ENCODE assay signal across 29 cellular contexts in the genomic region with DNA sequence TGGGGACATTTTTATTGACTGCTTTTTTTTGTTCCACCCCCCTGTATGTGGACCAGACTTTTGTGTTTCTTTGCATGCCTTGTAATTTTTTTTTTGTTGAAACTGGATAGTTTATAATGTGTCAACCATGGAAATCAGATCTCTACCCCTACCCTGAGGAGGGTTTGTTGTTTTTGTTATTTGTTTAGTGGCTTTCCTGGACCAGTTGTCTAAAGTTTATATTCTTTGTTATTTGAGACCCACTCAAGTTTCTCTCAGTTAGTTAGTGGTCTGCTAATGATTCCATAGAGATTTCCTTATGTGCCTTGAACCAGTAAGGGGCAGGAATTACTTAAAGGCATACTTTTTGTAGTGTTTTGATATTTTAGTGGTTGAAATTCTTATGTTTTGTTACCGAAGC.
"Had no signal": no experiment of that assay in that cellular context is flagged by ENCODE, and none has a peak within 500 bp of the region (broad histone marks: within the 10 kb centered on the region; RNA-seq: fewer than 3 reads in every experiment).

No MANE protein-coding gene starts in this region.

- ATAC-seq: activated T-cell treated with anti-CD3 and anti-CD28 coated beads, Interleukin-2, amount 50 U/mL, for 4 hours; activated T-helper 17 cell treated with anti-CD3 and anti-CD28 coated beads, Interleukin-2, amount 50 U/mL, for 72 hours; left colon; naive thymus-derived CD4-positive, alpha-beta T cell; right lobe of liver; T-helper 17 cell had no signal

- H3K4me3 ChIP-seq: right lobe of liver, skin epidermis, thoracic aorta, upper lobe of left lung had no signal

- H3K27me3 Mint-ChIP-seq: activated CD4-positive, alpha-beta memory T cell treated with anti-CD3 and anti-CD28 coated beads, Interleukin-2, amount 10 ng/mL, durations not matched to agents 7 days and 5 days; activated CD4-positive, alpha-beta T cell treated with anti-CD3 and anti-CD28 coated beads, Interleukin-2, amount 10 ng/mL, durations not matched to agents 7 days and 5 days; activated naive CD4-positive, alpha-beta T cell treated with anti-CD3 and anti-CD28 coated beads, Interleukin-2, amount 50 U/mL, for 24 hours; activated T-helper 17 cell treated with anti-CD3 and anti-CD28 coated beads, Interleukin-2, amount 50 U/mL, for 72 hours; naive thymus-derived CD4-positive, alpha-beta T cell; progenitor cell of endocrine pancreas; stimulated activated naive CD8-positive, alpha-beta T cell treated with anti-CD3 and anti-CD28 coated beads, Interleukin-15, Interleukin-2, amounts not matched to agents 100 ng/mL and 50 ng/mL, for 24 hours; T-helper 17 cell had no signal

- H3K27ac ChIP-seq: right lobe of liver, skin epidermis, thoracic aorta, upper lobe of left lung, WERI-Rb-1 had no signal

- H3K27ac Mint-ChIP-seq: activated CD4-positive, alpha-beta memory T cell treated with anti-CD3 and anti-CD28 coated beads, Interleukin-2, amount 10 ng/mL, durations not matched to agents 7 days and 5 days; activated CD4-positive, alpha-beta T cell treated with anti-CD3 and anti-CD28 coated beads, Interleukin-2, amount 10 ng/mL, durations not matched to agents 7 days and 5 days; activated naive CD4-positive, alpha-beta T cell treated with anti-CD3 and anti-CD28 coated beads, Interleukin-2, amount 50 U/mL, for 24 hours; activated T-helper 17 cell treated with anti-CD3 and anti-CD28 coated beads, Interleukin-2, amount 50 U/mL, for 72 hours; mesothelial cell of epicardium; naive thymus-derived CD4-positive, alpha-beta T cell; progenitor cell of endocrine pancreas; stimulated activated naive CD8-positive, alpha-beta T cell treated with anti-CD3 and anti-CD28 coated beads, Interleukin-15, Interleukin-2, amounts not matched to agents 100 ng/mL and 50 ng/mL, for 24 hours had no signal

- H3K4me1 ChIP-seq: right lobe of liver, upper lobe of left lung had no signal

- H3K27me3 ChIP-seq: right lobe of liver, upper lobe of left lung had no signal

- H3K36me3 ChIP-seq: right lobe of liver, thoracic aorta, WERI-Rb-1 had no signal

- H3K9me3 Mint-ChIP-seq: activated naive CD4-positive, alpha-beta T cell treated with anti-CD3 and anti-CD28 coated beads, Interleukin-2, amount 50 U/mL, for 24 hours; activated T-helper 17 cell treated with anti-CD3 and anti-CD28 coated beads, Interleukin-2, amount 50 U/mL, for 72 hours; stimulated activated naive CD8-positive, alpha-beta T cell treated with anti-CD3 and anti-CD28 coated beads, Interleukin-15, Interleukin-2, amounts not matched to agents 100 ng/mL and 50 ng/mL, for 24 hours had no signal

- H3K9me3 ChIP-seq: right lobe of liver, thoracic aorta, upper lobe of left lung had no signal

- DNase-seq: activated CD4-positive, alpha-beta memory T cell treated with anti-CD3 and anti-CD28 coated beads, Interleukin-2, amount 10 ng/mL, durations not matched to agents 7 days and 5 days; activated CD4-positive, alpha-beta T cell treated with anti-CD3 and anti-CD28 coated beads for 1 hour; activated CD4-positive, alpha-beta T cell treated with anti-CD3 and anti-CD28 coated beads, Interleukin-2, amount 10 ng/mL, durations not matched to agents 7 days and 5 days; activated T-cell treated with anti-CD3 and anti-CD28 coated beads, Interleukin-2, amount 50 U/mL, for 4 hours; anterior cingulate cortex; cerebellar nuclear complex; cortex of kidney; foreskin fibroblast; head of caudate nucleus; hypothalamus; immature natural killer cell; kidney; left colon; naive thymus-derived CD4-positive, alpha-beta T cell; right lobe of liver; stimulated activated CD4-positive, alpha-beta T cell treated with anti-CD3 and anti-CD28 coated beads, Interleukin-12 subunit alpha, Interleukin-12 subunit beta, amount 100 ng/mL, for 4 hours; stimulated activated CD4-positive, alpha-beta T cell treated with anti-CD3 and anti-CD28 coated beads, Interleukin-4, amount 100 ng/mL, for 1 hour; SW 1271; T-helper 17 cell; T1000; upper lobe of left lung; WERI-Rb-1 had no signal

- H3K4me1 Mint-ChIP-seq: activated CD4-positive, alpha-beta T cell treated with anti-CD3 and anti-CD28 coated beads, Interleukin-2, amount 10 ng/mL, durations not matched to agents 7 days and 5 days; activated naive CD4-positive, alpha-beta T cell treated with anti-CD3 and anti-CD28 coated beads, Interleukin-2, amount 50 U/mL, for 24 hours; activated T-helper 17 cell treated with anti-CD3 and anti-CD28 coated beads, Interleukin-2, amount 50 U/mL, for 72 hours; mesothelial cell of epicardium; T-helper 17 cell had no signal

- H3K4me3 Mint-ChIP-seq: activated CD4-positive, alpha-beta memory T cell treated with anti-CD3 and anti-CD28 coated beads, Interleukin-2, amount 10 ng/mL, durations not matched to agents 7 days and 5 days; activated CD4-positive, alpha-beta T cell treated with anti-CD3 and anti-CD28 coated beads, Interleukin-2, amount 10 ng/mL, durations not matched to agents 7 days and 5 days; activated naive CD4-positive, alpha-beta T cell treated with anti-CD3 and anti-CD28 coated beads, Interleukin-2, amount 50 U/mL, for 24 hours; activated T-cell treated with anti-CD3 and anti-CD28 coated beads, Interleukin-2, amount 50 U/mL, for 4 hours; activated T-helper 17 cell treated with anti-CD3 and anti-CD28 coated beads, Interleukin-2, amount 50 U/mL, for 72 hours; immature natural killer cell; mesothelial cell of epicardium; naive thymus-derived CD4-positive, alpha-beta T cell; stimulated activated naive CD8-positive, alpha-beta T cell treated with anti-CD3 and anti-CD28 coated beads, Interleukin-15, Interleukin-2, amounts not matched to agents 100 ng/mL and 50 ng/mL, for 24 hours; T-helper 17 cell had no signal
